ENCODE assay signal across 11 cellular contexts in genomic region chr18:8765692-8766463, GRCh38.
DNase-seq lines count a peak whose midpoint lies in the region; ATAC-seq and TF ChIP-seq lines count a peak whose summit lies in the region.
"Had no signal": no experiment of that assay in that cellular context is flagged by ENCODE, and none has a peak within 500 bp of the region (broad histone marks: within the 10 kb centered on the region; RNA-seq: fewer than 3 reads in every experiment).

No MANE protein-coding gene starts in this region.

- H3K18ac ChIP-seq in H9 (ENCODE audit: insufficient read length, low read depth, low read length) = no peak overlapping the region

- H2BK12ac ChIP-seq in H9 (ENCODE audit: insufficient read length, low read depth, low read length) = no peak overlapping the region

- H2BK5ac ChIP-seq in H9 (ENCODE audit: insufficient read length, low read length) = no peak overlapping the region

- no peaks in the 10 kb centered on the region for H3K79me1 ChIP-seq in H9 (ENCODE audit: insufficient read depth, low read depth, low read length, poor library complexity, severe bottlenecking)

- no peak overlapping the region for H3K56ac ChIP-seq in H9 (ENCODE audit: insufficient read length, low read depth, low read length)

- H3K23me2 ChIP-seq in H9 (ENCODE audit: insufficient read length, low read depth, low read length, poor library complexity, severe bottlenecking) = no peaks in the 10 kb centered on the region

- H3K27ac Mint-ChIP-seq in H9 = peak overlapping the region in 1 of 3 experiments; percentile 14; a peak in 1 of 7 replicates

- H4K5ac ChIP-seq in H9 (ENCODE audit: insufficient read length, low read depth, low read length) = no peak overlapping the region

- no peaks in the 10 kb centered on the region for H3K27me3 Mint-ChIP-seq in H9 (ENCODE audit: low read depth)

- no peak overlapping the region for H2BK120ac ChIP-seq in H9 (ENCODE audit: low read depth, low read length, poor library complexity, severe bottlenecking)

- no peak overlapping the region for H3K4me2 ChIP-seq in H9 (ENCODE audit: insufficient read depth, insufficient read length, low read length)

- no peak overlapping the region for H3K4me3 ChIP-seq in heart right ventricle
- H3K4me3 ChIP-seq: right lobe of liver, thoracic aorta had no signal

- H3K27me3 ChIP-seq in H9 (ENCODE audit: insufficient read depth, low read length) = no peaks in the 10 kb centered on the region
- no peaks in the 10 kb centered on the region for H3K27me3 ChIP-seq in heart right ventricle
- H3K27me3 ChIP-seq: right lobe of liver had no signal

- H3K36me3 ChIP-seq in heart right ventricle = no peaks in the 10 kb centered on the region
- H3K36me3 ChIP-seq: right lobe of liver, thoracic aorta had no signal

- no peak overlapping the region for H2AFZ ChIP-seq in H9 (ENCODE audit: low read length)

- H3K23ac ChIP-seq in H9 (ENCODE audit: insufficient read length, low read depth, low read length) = no peak overlapping the region

- H3K4me1 ChIP-seq in H9 (ENCODE audit: insufficient read depth, low read length) (no peaks in the 10 kb centered on the region), heart right ventricle (peaks cover 0 to 10% (median 0%) of the 10 kb centered on the region in 9 donors)
- H3K4me1 ChIP-seq: right lobe of liver had no signal

- no peak overlapping the region for H3T11ph ChIP-seq in H9 (ENCODE audit: low read length)

- peak overlapping the region; percentile 32; the same call in 1 of the 2 replicates for H3K14ac ChIP-seq in H9 (ENCODE audit: insufficient read depth, low read length)

- no peaks in the 10 kb centered on the region for H4K20me1 ChIP-seq in H9 (ENCODE audit: control insufficient read depth, insufficient read depth, insufficient read length)

- H3K36me3 Mint-ChIP-seq in H9 (ENCODE audit: insufficient read depth in 1 of 3, low read depth in 3 of 3) = peaks cover 32 to 36% (median 33%) of the 10 kb centered on the region in 3 experiments

- H4K8ac ChIP-seq in H9 (replicated peaks; ENCODE audit: insufficient read length, low read depth, low read length) = no peak overlapping the region

- H4K91ac ChIP-seq in H9 (ENCODE audit: insufficient read length, low read depth, low read length) = no peak overlapping the region

- DNase-seq in H9 = no peak
- DNase-seq in amniotic epithelial cell (ENCODE audit: low read depth) = peak; percentile 73
- no peak for DNase-seq in heart right ventricle
- DNase-seq in smooth muscle cell of the brain vasculature (ENCODE audit: low read depth, low spot score) = peak; percentile 82
- DNase-seq in GM20000 (ENCODE audit: low spot score) = no peak
- DNase-seq in midbrain (lab: John Stamatoyannopoulos, UW) = no peak
- no peak for DNase-seq in NCI-H2196 treated with DMSO at 0.1 percent for 48 hours (lab: John Stamatoyannopoulos, UW; ENCODE audit: unreplicated experiment)
- DNase-seq: Calu3, right lobe of liver had no signal

- intact Hi-C loops in heart right ventricle (cut with DNase I) = no loop called here

- no peak overlapping the region for H2AK5ac ChIP-seq in H9 (ENCODE audit: insufficient read length, low read length)

- no CpG with 5 or more reads among the region's 14 CpGs for WGBS in H9 (ENCODE audit: extremely low coverage, insufficient read length, low lambda C conversion rate)
- WGBS in heart right ventricle, 2 donors = 59 to 69% methylated on average over 14 of the region's 14 CpGs

- no peak overlapping the region for H2BK15ac ChIP-seq in H9 (ENCODE audit: low read depth, low read length)

- H3K9me3 ChIP-seq in H9 (ENCODE audit: control insufficient read depth, low read depth, low read length) = no peaks in the 10 kb centered on the region
- H3K9me3 ChIP-seq in heart right ventricle = peaks cover 0 to 7% (median 0%) of the 10 kb centered on the region in 11 donors
- H3K9me3 ChIP-seq: right lobe of liver, thoracic aorta had no signal

- no peak overlapping the region for H3K9ac ChIP-seq in H9 (ENCODE audit: extremely low read depth, insufficient read length, low read length)

- no peak overlapping the region for H2BK20ac ChIP-seq in H9 (ENCODE audit: low read depth, low read length, poor library complexity, severe bottlenecking)

- H3K4me1 Mint-ChIP-seq in H9 = peaks cover 13 to 23% of the 10 kb centered on the region in 2 experiments

- H3K4me3 Mint-ChIP-seq in H9 = no peak overlapping the region

- H3K27ac ChIP-seq in H9 (ENCODE audit: insufficient read length, low read depth, low read length) = no peak overlapping the region
- no peak overlapping the region for H3K27ac ChIP-seq in heart right ventricle
- H3K27ac ChIP-seq: right lobe of liver, thoracic aorta had no signal

- no peaks in the 10 kb centered on the region for H3K79me2 ChIP-seq in H9 (ENCODE audit: insufficient read depth, low read length)

- no peak overlapping the region for H3K4ac ChIP-seq in H9 (ENCODE audit: low read depth, low read length)

- TF ChIP-seq CTCF in H9 (conservative IDR thresholded peaks at IDR 0.05) = no peak
- no peak for TF ChIP-seq CTCF in heart right ventricle (IDR thresholded peaks at IDR 0.05)
- no peak for TF ChIP-seq CTCF in GM20000 (IDR thresholded peaks at IDR 0.05; ENCODE audit: extremely low read depth, missing control alignments)

- ATAC-seq in heart right ventricle = peak in 5 of 8 donors; percentile 25 to 64 (median 35)
- ATAC-seq in esophagus mucosa = no peak
- ATAC-seq: right lobe of liver had no signal

- peaks cover 6 to 10% of the 10 kb centered on the region in 2 experiments; a peak in 4 of 5 replicates for H3K9me3 Mint-ChIP-seq in H9

Comparison
In these comparisons a context has a peak if more than half of its experiments do, and no peak if none do; other contexts are left out.
1. DNase-seq: peak in amniotic epithelial cell (single experiment) and smooth muscle cell of the brain vasculature (single experiment); none in H9 (single experiment), heart right ventricle (0 of 2), GM20000 (single experiment), midbrain (single experiment) and NCI-H2196 treated with DMSO at 0.1 percent for 48 hours (single experiment).